Comparison of ENCODE assay signal across 1 cellular context in genomic region chr12:15280930-15281329, GRCh38.
A peak's percentile ranks its signal among the peaks of the same experiment; 100 is the strongest.
TF ChIP-seq lines count a peak whose summit lies in the region.

No MANE protein-coding gene starts in this region.

TF ChIP-seq in neural cell, 6 proteins besides CTCF, POLR2A, EP300 and RAD21 (continued from another document):
- peak; percentile 91 for TF ChIP-seq REST (IDR thresholded peaks at IDR 0.05; ENCODE audit: borderline replicate concordance)
